In genomic region chr5:54443264-54443663, GRCh38 we compare ENCODE assay signal across 9 cellular contexts. TPM values are rescaled to one million over a fixed set of nuclear protein-coding genes. Genes with fewer than 3 reads are reported as not detected.
A peak's percentile ranks its signal among the peaks of the same experiment; 100 is the strongest.
DNase-seq lines count a peak whose midpoint lies in the region; ATAC-seq and TF ChIP-seq lines count a peak whose summit lies in the region.
"Had no signal": no experiment of that assay in that cellular context is flagged by ENCODE, and none has a peak within 500 bp of the region (broad histone marks: within the 10 kb centered on the region; RNA-seq: fewer than 3 reads in every experiment).

No MANE protein-coding gene starts in this region.

- peaks cover 16% of the 10 kb centered on the region for H3K4me1 Mint-ChIP-seq in mesothelial cell of epicardium

- H3K9me3 ChIP-seq in esophagus squamous epithelium: no peaks in the 10 kb centered on the region

- no peaks in the 10 kb centered on the region for H3K27me3 Mint-ChIP-seq in mesothelial cell of epicardium (ENCODE audit: low read depth)

- H3K4me3 Mint-ChIP-seq in mesothelial cell of epicardium: no peak overlapping the region

- peak; percentile 62 for DNase-seq in GM03348 (ENCODE audit: low spot score)
- DNase-seq in astrocyte of the cerebellum (ENCODE audit: low read depth): peak; percentile 46
- no peak for DNase-seq in mesothelial cell of epicardium (ENCODE audit: low spot score in 2 of 2, unreplicated experiment in 2 of 2)
- no peak for DNase-seq in esophagus squamous epithelium (lab: John Stamatoyannopoulos, UW)
- DNase-seq in effector CD4-positive, alpha-beta T cell: no peak
- no peak for DNase-seq in activated naive CD4-positive, alpha-beta T cell treated with Interleukin-2 at 50 U/mL for 16 hours

- H3K36me3 ChIP-seq in esophagus squamous epithelium: no peaks in the 10 kb centered on the region

- H3K4me3 ChIP-seq in astrocyte of the cerebellum (ENCODE audit: low read depth, low read length): no peak overlapping the region
- no peak overlapping the region for H3K4me3 ChIP-seq in esophagus squamous epithelium

- TF ChIP-seq CTCF in astrocyte of the cerebellum (IDR thresholded peaks at IDR 0.05; ENCODE audit: low read depth, low read length, missing control alignments): peak; percentile 55
- peak; percentile 52 for TF ChIP-seq CTCF in mesothelial cell of epicardium (IDR thresholded peaks at IDR 0.05; ENCODE audit: unreplicated experiment)
- peak in 3 of 6 experiments; percentile 8 to 30 (median 29) for TF ChIP-seq CTCF in esophagus squamous epithelium (IDR thresholded peaks at IDR 0.05)

- TF ChIP-seq POLR2A in esophagus squamous epithelium (IDR thresholded peaks at IDR 0.05): no peak

- peak; percentile 36 for ATAC-seq in HG03565 (IDR thresholded peaks at IDR 0.05; ENCODE audit: unreplicated experiment)
- no peak for ATAC-seq in GM21723 (IDR thresholded peaks at IDR 0.05; ENCODE audit: unreplicated experiment)

- H3K9me3 Mint-ChIP-seq in mesothelial cell of epicardium: no peaks in the 10 kb centered on the region

- H3K27ac ChIP-seq in esophagus squamous epithelium: no peak overlapping the region

- H3K4me1 ChIP-seq in esophagus squamous epithelium: peaks cover 0 to 13% (median 0%) of the 10 kb centered on the region in 3 donors

- H3K27ac Mint-ChIP-seq in mesothelial cell of epicardium: no peak overlapping the region

- no peaks in the 10 kb centered on the region for H3K27me3 ChIP-seq in esophagus squamous epithelium

- intact Hi-C loops in esophagus squamous epithelium (cut with DNase I): no loop called here

- H3K36me3 Mint-ChIP-seq in mesothelial cell of epicardium: no peaks in the 10 kb centered on the region

- in situ Hi-C loops in astrocyte of the cerebellum (cut with HindIII; ENCODE audit: low sequenced_read_pairs): no loop called here

RNA-seq across cellular contexts. Expression of gene HSPB3, which starts 12.2 kb away (rescaled TPM):
- total RNA-seq in mesothelial cell of epicardium: not detected in 3 replicates
- total RNA-seq in esophagus squamous epithelium: 10 to 100 TPM in 1 of 4 donors, 1 to 10 TPM in 1, under 1 TPM in 1, not detected in 1; 0.40 to 14.1 (median 2.4) TPM
- total RNA-seq: T-helper 1 cell treated with Interleukin-12 subunit alpha and Interleukin-12 subunit beta and Interleukin-4 antibody, amounts not matched to agents 30 ng/mL and 1 ng/mL, for 36 hours had no signal

Comparison
In these comparisons a context has a peak if more than half of its experiments do, and no peak if none do; other contexts are left out.
1. DNase-seq: peak in GM03348 (single experiment) and astrocyte of the cerebellum (single experiment); none in mesothelial cell of epicardium (0 of 2), esophagus squamous epithelium (single experiment), effector CD4-positive, alpha-beta T cell (single experiment) and activated naive CD4-positive, alpha-beta T cell treated with Interleukin-2 at 50 U/mL for 16 hours (single experiment).